Comparison of ENCODE assay signal across 1 cellular context in genomic region chr2:216195565-216195978, GRCh38.
TF ChIP-seq lines count a peak whose summit lies in the region.

No MANE protein-coding gene starts in this region.

TF ChIP-seq in GM12878, 131 proteins besides CTCF, POLR2A, EP300 and RAD21 (continued from another document):
- TF ChIP-seq MLLT1 (IDR thresholded peaks at IDR 0.05), result no peak
